17 cellular contexts compared by ENCODE assay signal in the genomic region with DNA sequence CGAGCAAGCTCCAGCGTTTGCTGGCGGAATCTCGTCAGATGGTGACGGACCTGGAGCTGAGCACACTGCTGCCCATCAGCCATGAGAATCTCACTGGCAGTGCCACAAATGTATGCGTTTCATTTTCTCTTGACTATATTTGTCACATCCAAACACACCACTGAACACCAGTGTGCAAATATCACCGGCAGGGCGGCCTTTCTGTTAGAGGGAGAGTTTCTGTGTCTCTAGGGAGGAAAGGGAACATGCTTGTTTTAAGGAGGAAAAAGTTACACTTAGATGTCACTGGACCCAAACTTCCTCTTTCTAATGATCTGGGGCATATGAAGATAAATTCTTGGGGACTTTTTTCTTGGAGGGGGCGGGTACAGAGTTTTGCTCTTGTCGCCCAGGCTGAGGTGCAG. TPM values are rescaled to one million over a fixed set of nuclear protein-coding genes. Genes with fewer than 3 reads are reported as not detected.
DNase-seq lines count a peak whose midpoint lies in the region; ATAC-seq and TF ChIP-seq lines count a peak whose summit lies in the region.
"Had no signal": no experiment of that assay in that cellular context is flagged by ENCODE, and none has a peak within 500 bp of the region (broad histone marks: within the 10 kb centered on the region; RNA-seq: fewer than 3 reads in every experiment).

No MANE protein-coding gene starts in this region.

- DNase-seq in GM10248 (ENCODE audit: extremely low spot score) (peak; percentile 60), Kasumi-1 (lab: John Stamatoyannopoulos, UW) (peak; percentile 80 to 90), posterior vena cava (ENCODE audit: low spot score) (no peak), substantia nigra (lab: John Stamatoyannopoulos, UW) (no peak), G401 (ENCODE audit: low spot score) (no peak), foreskin keratinocyte (no peak)
- DNase-seq in effector memory CD8-positive, alpha-beta T cell, result no peak
- DNase-seq: activated naive CD8-positive, alpha-beta T cell treated with anti-CD3 and anti-CD28 coated beads, Interleukin-2, amount 10 ng/mL, durations not matched to agents 7 days and 5 days; AML-193; caudate nucleus; DMS53; gastrocnemius medialis; NCI-H1930; NCI-H748 treated with DMSO at 0.1 percent for 48 hours; SJCRH30 had no signal

- POLR2A ChIA-PET in GM10248 (lab: Yijun Ruan, JAX), result no interaction called here

- ATAC-seq in GM19467 (IDR thresholded peaks at IDR 0.05; ENCODE audit: unreplicated experiment), result peak; percentile 64
- peak; percentile 32 for ATAC-seq in effector memory CD8-positive, alpha-beta T cell (replicated peaks)
- ATAC-seq in foreskin keratinocyte, result no peak
- ATAC-seq: gastrocnemius medialis had no signal

- H3K27ac ChIP-seq in substantia nigra (ENCODE audit: low read depth, low read length, poor library complexity, severe bottlenecking), result no peak overlapping the region
- H3K27ac ChIP-seq in foreskin keratinocyte, result no peak overlapping the region
- H3K27ac ChIP-seq: gastrocnemius medialis, KMS-11, SJCRH30 had no signal

- no peaks in the 10 kb centered on the region for H3K27me3 Mint-ChIP-seq in effector memory CD8-positive, alpha-beta T cell
- H3K27me3 Mint-ChIP-seq: activated naive CD8-positive, alpha-beta T cell treated with anti-CD3 and anti-CD28 coated beads, Interleukin-2, amount 10 ng/mL, durations not matched to agents 7 days and 5 days had no signal

- in situ Hi-C loops in G401 (cut with HindIII; ENCODE audit: low sequenced_read_pairs), result no loop called here

- TF ChIP-seq CTCF in GM10248 (IDR thresholded peaks at IDR 0.05; ENCODE audit: control extremely low read depth, extremely low read depth, low read depth, missing control alignments), result no peak
- no peak for TF ChIP-seq CTCF in foreskin keratinocyte (conservative IDR thresholded peaks at IDR 0.05)

- CTCF ChIA-PET in GM10248 (lab: Yijun Ruan, JAX), result interaction anchor here (0.9 to 4.4 kb wide), 2 partner anchors 20 to 28 kb away, joined by 3 to 18 read pairs; no protein-coding TSS in a partner anchor

- H3K9me3 Mint-ChIP-seq in effector memory CD8-positive, alpha-beta T cell, result no peaks in the 10 kb centered on the region
- H3K9me3 Mint-ChIP-seq: activated naive CD8-positive, alpha-beta T cell treated with anti-CD3 and anti-CD28 coated beads, Interleukin-2, amount 10 ng/mL, durations not matched to agents 7 days and 5 days had no signal

- H3K36me3 Mint-ChIP-seq in effector memory CD8-positive, alpha-beta T cell (ENCODE audit: insufficient read depth), result no peaks in the 10 kb centered on the region
- H3K36me3 Mint-ChIP-seq: activated naive CD8-positive, alpha-beta T cell treated with anti-CD3 and anti-CD28 coated beads, Interleukin-2, amount 10 ng/mL, durations not matched to agents 7 days and 5 days had no signal

- intact Hi-C loops in posterior vena cava (cut with DNase I), result no loop called here

- H3K27ac Mint-ChIP-seq in effector memory CD8-positive, alpha-beta T cell, result no peak overlapping the region
- H3K27ac Mint-ChIP-seq: activated naive CD8-positive, alpha-beta T cell treated with anti-CD3 and anti-CD28 coated beads, Interleukin-2, amount 10 ng/mL, durations not matched to agents 7 days and 5 days had no signal

- H3K27me3 ChIP-seq in foreskin keratinocyte, result no peaks in the 10 kb centered on the region
- H3K27me3 ChIP-seq: gastrocnemius medialis, SJCRH30 had no signal

- H3K4me3 Mint-ChIP-seq in effector memory CD8-positive, alpha-beta T cell, result no peak overlapping the region
- H3K4me3 Mint-ChIP-seq: activated naive CD8-positive, alpha-beta T cell treated with anti-CD3 and anti-CD28 coated beads, Interleukin-2, amount 10 ng/mL, durations not matched to agents 7 days and 5 days had no signal

- no peaks in the 10 kb centered on the region for H3K4me1 ChIP-seq in foreskin keratinocyte
- H3K4me1 ChIP-seq: gastrocnemius medialis, SJCRH30 had no signal

- no peaks in the 10 kb centered on the region for H3K4me1 Mint-ChIP-seq in effector memory CD8-positive, alpha-beta T cell (ENCODE audit: low read depth in 2 of 2)

RNA-seq across cellular contexts. Expression of a gene that starts 21.9 kb away (rescaled TPM):
- total RNA-seq in posterior vena cava (10 to 100 TPM; 12.8 to 19.3 TPM), foreskin keratinocyte (35.0 and 35.9 TPM in 2 replicates)
- 14.0 and 19.3 TPM in 2 replicates for total RNA-seq in G401 (2014; rRNA removed; shearing (Covaris generic))
- polyA plus RNA-seq in foreskin keratinocyte, result 19.7 and 20.6 TPM in 2 replicates

RNA-seq across cellular contexts. Expression of a gene that starts 38.9 kb away (rescaled TPM):
- total RNA-seq in posterior vena cava (under 1 TPM; 0.46 to 0.52 TPM), foreskin keratinocyte (0.20 and 0.25 TPM in 2 replicates)
- 0.49 and 0.54 TPM in 2 replicates for total RNA-seq in G401 (2014; rRNA removed; shearing (Covaris generic))
- 0.03 and 0.06 TPM in 2 replicates for polyA plus RNA-seq in foreskin keratinocyte

Comparison
In these comparisons a context has a peak if more than half of its experiments do, and no peak if none do; other contexts are left out.
1. DNase-seq: peak in GM10248 (single experiment) and Kasumi-1 (2 of 2); none in effector memory CD8-positive, alpha-beta T cell (0 of 3), posterior vena cava (single experiment), substantia nigra (0 of 49), G401 (single experiment) and foreskin keratinocyte (0 of 2).